ENCODE assay signal across 1 cellular context in genomic region chr11:128179512-128179911, GRCh38.
TF ChIP-seq lines count a peak whose summit lies in the region.

No MANE protein-coding gene starts in this region.

TF ChIP-seq in IMR-90, 13 proteins besides CTCF, POLR2A, EP300 and RAD21 (continued from another document):
- no peak for TF ChIP-seq USF2 (IDR thresholded peaks at IDR 0.05; ENCODE audit: low read depth, low read length)
- no peak for TF ChIP-seq RCOR1 (IDR thresholded peaks at IDR 0.05; ENCODE audit: insufficient replicate concordance, low read length)
- TF ChIP-seq BHLHE40 (IDR thresholded peaks at IDR 0.05; ENCODE audit: low read depth, low read length), result no peak
- no peak for TF ChIP-seq RFX5 (IDR thresholded peaks at IDR 0.05; ENCODE audit: low read depth, low read length)
- no peak for TF ChIP-seq CEBPB (IDR thresholded peaks at IDR 0.05; ENCODE audit: low read depth, low read length)
- no peak for TF ChIP-seq MAZ (IDR thresholded peaks at IDR 0.05; ENCODE audit: borderline replicate concordance, low read depth, low read length)
- TF ChIP-seq MXI1 (IDR thresholded peaks at IDR 0.05; ENCODE audit: borderline replicate concordance, low read depth, low read length), result no peak
- TF ChIP-seq MAFK (IDR thresholded peaks at IDR 0.05; ENCODE audit: low read depth, low read length), result no peak
